Comparison of ENCODE assay signal across 8 cellular contexts in genomic region chr17:58317421-58318064, GRCh38. TPM values are rescaled to one million over a fixed set of nuclear protein-coding genes. Genes with fewer than 3 reads are reported as not detected.
DNase-seq lines count a peak whose midpoint lies in the region; ATAC-seq and TF ChIP-seq lines count a peak whose summit lies in the region.

No MANE protein-coding gene starts in this region.

- no peaks in the 10 kb centered on the region for H3K27me3 Mint-ChIP-seq in activated T-cell treated with anti-CD3 and anti-CD28 coated beads, Interleukin-2, amount 50 U/mL, for 4 hours (ENCODE audit: low read depth)

- DNase-seq in GM12865 (ENCODE audit: low read depth) (peak; percentile 85), fibroblast of the aortic adventitia (ENCODE audit: low read depth) (peak; percentile 51), retinal pigment epithelial cell (ENCODE audit: low read depth) (peak; percentile 2), thyroid gland (no peak)
- peak; percentile 67 for DNase-seq in activated T-cell treated with anti-CD3 and anti-CD28 coated beads, Interleukin-2, amount 50 U/mL, for 4 hours

- H3K9ac ChIP-seq in OCI-LY1 (ENCODE audit: low read length) = peak overlapping the region; percentile 3; the same call in 1 of the 2 replicates

- H3K4me3 ChIP-seq in GM12865 (ENCODE audit: low read depth, low read length) (no peak overlapping the region), OCI-LY1 (ENCODE audit: low read depth, low read length, poor library complexity, severe bottlenecking) (no peak overlapping the region), fibroblast of the aortic adventitia (ENCODE audit: low read depth, low read length) (no peak overlapping the region), retinal pigment epithelial cell (ENCODE audit: low read length) (no peak overlapping the region), thyroid gland (replicated peaks in 1 of 3) (no peak overlapping the region)

- no peaks in the 10 kb centered on the region for H3K9me2 ChIP-seq in OCI-LY1 (ENCODE audit: low read depth, low read length)

- H3K4me1 ChIP-seq in OCI-LY1 (ENCODE audit: insufficient read depth, low read length, severe bottlenecking) = peaks cover 8% of the 10 kb centered on the region
- H3K4me1 ChIP-seq in thyroid gland = no peaks in the 10 kb centered on the region

- no peaks in the 10 kb centered on the region for H3K9me3 ChIP-seq in OCI-LY1 (ENCODE audit: low read length)
- H3K9me3 ChIP-seq in thyroid gland = no peaks in the 10 kb centered on the region

- intact Hi-C loops in thyroid gland (cut with DNase I) = no loop called here

- no peak overlapping the region for H3K4me2 ChIP-seq in OCI-LY1 (ENCODE audit: low read length)

- peaks cover 17% of the 10 kb centered on the region for H3K4me1 Mint-ChIP-seq in activated T-cell treated with anti-CD3 and anti-CD28 coated beads, Interleukin-2, amount 50 U/mL, for 4 hours (ENCODE audit: low read depth)

- no peaks in the 10 kb centered on the region for H4K20me1 ChIP-seq in OCI-LY1 (ENCODE audit: insufficient read depth, low read length)

- H3K36me3 ChIP-seq in OCI-LY1 (ENCODE audit: insufficient read depth, low read length) = peaks cover 17% of the 10 kb centered on the region; the same call in 1 of the 2 replicates
- H3K36me3 ChIP-seq in thyroid gland = no peaks in the 10 kb centered on the region

- peak; percentile 73 for TF ChIP-seq CTCF in 22Rv1 (IDR thresholded peaks at IDR 0.05)
- peak; percentile 88 for TF ChIP-seq CTCF in GM12865 (IDR thresholded peaks at IDR 0.05; ENCODE audit: insufficient read depth, low read depth, low read length, missing control alignments)
- peak; percentile 87 for TF ChIP-seq CTCF in OCI-LY1 (IDR thresholded peaks at IDR 0.05; ENCODE audit: low read length)
- TF ChIP-seq CTCF in fibroblast of the aortic adventitia (IDR thresholded peaks at IDR 0.05; ENCODE audit: insufficient read depth, low read length) = peak; percentile 77
- peak; percentile 78 for TF ChIP-seq CTCF in retinal pigment epithelial cell (conservative IDR thresholded peaks at IDR 0.05; ENCODE audit: low read depth, low read length)
- peak in 3 of 6 experiments; percentile 25 to 42 (median 28) for TF ChIP-seq CTCF in thyroid gland (IDR thresholded peaks at IDR 0.05)

- H3K27ac ChIP-seq in 22Rv1 (peak overlapping the region; percentile 30), OCI-LY1 (ENCODE audit: low read depth, low read length, poor library complexity, severe bottlenecking) (peak overlapping the region; percentile 17), thyroid gland (no peak overlapping the region)

- H3K9me3 Mint-ChIP-seq in activated T-cell treated with anti-CD3 and anti-CD28 coated beads, Interleukin-2, amount 50 U/mL, for 4 hours = no peaks in the 10 kb centered on the region

- WGBS in thyroid gland, 2 donors = 45% methylated on average over 4 to 5 of the region's 5 CpGs

- no peak overlapping the region for H3K4me3 Mint-ChIP-seq in activated T-cell treated with anti-CD3 and anti-CD28 coated beads, Interleukin-2, amount 50 U/mL, for 4 hours

- no peaks in the 10 kb centered on the region for H3F3A ChIP-seq in OCI-LY1 (ENCODE audit: insufficient read depth, low read length)

- peak; percentile 66 for ATAC-seq in HG03378 (IDR thresholded peaks at IDR 0.05; ENCODE audit: unreplicated experiment)
- peak; percentile 93 to 96 for ATAC-seq in activated T-cell treated with anti-CD3 and anti-CD28 coated beads, Interleukin-2, amount 50 U/mL, for 4 hours

- no peak for TF ChIP-seq POLR2A in thyroid gland (IDR thresholded peaks at IDR 0.05)

- no peak overlapping the region for H2AFZ ChIP-seq in OCI-LY1 (ENCODE audit: low read length)

- no peaks in the 10 kb centered on the region for H3K79me2 ChIP-seq in OCI-LY1 (ENCODE audit: insufficient read depth, low read length)

- H3K36me3 Mint-ChIP-seq in activated T-cell treated with anti-CD3 and anti-CD28 coated beads, Interleukin-2, amount 50 U/mL, for 4 hours (ENCODE audit: insufficient read depth) = peaks cover 9% of the 10 kb centered on the region

- no peaks in the 10 kb centered on the region for H3K27me3 ChIP-seq in OCI-LY1 (ENCODE audit: insufficient read depth, low read length)
- no peaks in the 10 kb centered on the region for H3K27me3 ChIP-seq in thyroid gland

RNA-seq across cellular contexts. Expression of gene TSPOAP1, which starts 11.1 kb away (rescaled TPM):
- 10 to 100 TPM; 38.6 to 49.6 (median 43.2) TPM for total RNA-seq in activated T-cell treated with anti-CD3 and anti-CD28 coated beads, Interleukin-2, amount 50 U/mL, for 4 hours
- total RNA-seq in fibroblast of the aortic adventitia (ENCODE audit: low replicate concordance) (0.18 and 1.1 TPM in 2 replicates), thyroid gland (10 to 100 TPM; 19.5 to 35.4 (median 22.1) TPM)

RNA-seq across cellular contexts. Expression of gene SUPT4H1, which starts 34.5 kb away (rescaled TPM):
- 100 to 1,000 TPM; 144 to 154 (median 152) TPM for total RNA-seq in activated T-cell treated with anti-CD3 and anti-CD28 coated beads, Interleukin-2, amount 50 U/mL, for 4 hours
- total RNA-seq in fibroblast of the aortic adventitia (ENCODE audit: low replicate concordance) (18.2 and 34.9 TPM in 2 replicates), thyroid gland (10 to 100 TPM; 38.2 to 56.3 (median 44.2) TPM)

RNA-seq across cellular contexts. Expression of gene MPO, which starts 36.8 kb away (rescaled TPM):
- total RNA-seq in activated T-cell treated with anti-CD3 and anti-CD28 coated beads, Interleukin-2, amount 50 U/mL, for 4 hours = not detected
- total RNA-seq in fibroblast of the aortic adventitia (ENCODE audit: low replicate concordance) (0.09 TPM in 1 of 2 replicates, not detected in the other), thyroid gland (under 1 TPM in 2 of 4 donors, not detected in 2; 0.24 to 0.45 TPM)

Comparison
In these comparisons a context has a peak if more than half of its experiments do, and no peak if none do; other contexts are left out.
1. H3K27ac ChIP-seq: peak in 22Rv1 (single experiment) and OCI-LY1 (single experiment); none in thyroid gland (0 of 3).
2. DNase-seq: peak in GM12865 (single experiment), activated T-cell treated with anti-CD3 and anti-CD28 coated beads, Interleukin-2, amount 50 U/mL, for 4 hours (single experiment), fibroblast of the aortic adventitia (single experiment) and retinal pigment epithelial cell (single experiment); none in thyroid gland (0 of 2).